Comparison of ENCODE assay signal across 8 cellular contexts in the genomic region with DNA sequence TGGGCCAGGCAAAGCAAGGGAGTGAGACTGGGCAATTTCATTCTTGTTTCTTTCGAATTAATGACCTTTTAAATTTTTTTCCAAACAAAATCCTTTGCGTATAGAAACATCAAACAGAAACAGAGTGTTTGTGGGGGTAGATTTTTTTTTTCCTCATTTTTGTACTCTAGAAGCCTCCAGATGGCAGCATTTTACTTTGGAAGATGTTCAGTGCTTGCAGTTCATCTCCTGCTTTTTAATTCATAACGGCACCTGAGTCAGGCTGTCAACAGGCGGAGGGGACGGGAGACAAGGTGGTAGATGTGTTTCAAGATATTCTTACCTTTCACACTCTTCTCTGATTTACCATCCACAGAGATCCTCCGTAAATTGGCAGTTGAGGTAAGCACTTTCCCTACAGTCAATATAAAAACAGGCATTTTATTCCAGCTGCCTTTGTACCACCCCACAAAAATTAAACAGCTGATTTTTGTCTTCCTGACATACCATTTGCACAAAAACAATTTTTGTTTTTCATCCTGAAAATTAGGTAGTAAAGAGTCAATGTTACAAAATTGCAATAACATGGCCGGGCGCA.
DNase-seq lines count a peak whose midpoint lies in the region; ATAC-seq and TF ChIP-seq lines count a peak whose summit lies in the region.

No MANE protein-coding gene starts in this region.

- no peaks in the 10 kb centered on the region for H3K27me3 ChIP-seq in KMS-11 (ENCODE audit: insufficient read depth, low read depth)
- H3K27me3 ChIP-seq in CD4-positive, alpha-beta T cell (ENCODE audit: control insufficient read depth, insufficient read depth, low read length), result no peaks in the 10 kb centered on the region

- TF ChIP-seq CTCF in 22Rv1 (IDR thresholded peaks at IDR 0.05) (peak; percentile 68), GM12865 (IDR thresholded peaks at IDR 0.05; ENCODE audit: insufficient read depth, low read depth, low read length, missing control alignments) (peak; percentile 37), KMS-11 (conservative IDR thresholded peaks at IDR 0.05; ENCODE audit: low read depth, low read length) (peak; percentile 43; the same call in 1 of the 2 replicates), VCaP (conservative IDR thresholded peaks at IDR 0.05) (peak; percentile 65)
- TF ChIP-seq CTCF in CD4-positive, alpha-beta T cell (IDR thresholded peaks at IDR 0.05), result no peak

- no peak overlapping the region for H3K27ac Mint-ChIP-seq in CD4-positive, alpha-beta T cell

- no peaks in the 10 kb centered on the region for H3K79me2 ChIP-seq in KMS-11 (ENCODE audit: insufficient read depth, low read depth)

- DNase-seq in GM12865 (ENCODE audit: low read depth) (peak; percentile 77), left kidney (ENCODE audit: low read depth, low spot score) (peak; percentile 62)
- DNase-seq in stimulated activated CD4-positive, alpha-beta T cell treated with anti-CD3 and anti-CD28 coated beads, Interleukin-4, amount 100 ng/mL, for 24 hours, result no peak
- no peak for DNase-seq in CD4-positive, alpha-beta T cell

- H3K36me3 ChIP-seq in KMS-11 (ENCODE audit: insufficient read depth), result no peaks in the 10 kb centered on the region

- H3K27ac ChIP-seq in 22Rv1 (no peak overlapping the region), KMS-11 (no peak overlapping the region), VCaP (no peak overlapping the region)
- no peak overlapping the region for H3K27ac ChIP-seq in CD4-positive, alpha-beta T cell (ENCODE audit: low read depth, low read length)

- CTCF ChIA-PET in CD4-positive, alpha-beta T cell (lab: Charles Lee), result no interaction called here

- no peaks in the 10 kb centered on the region for H4K20me1 ChIP-seq in KMS-11 (ENCODE audit: insufficient read depth)

- no peak overlapping the region for H3K4me3 ChIP-seq in GM12865 (ENCODE audit: low read depth, low read length)
- H3K4me3 ChIP-seq in KMS-11 (IDR thresholded peaks at IDR 0.05; ENCODE audit: insufficient read depth, low read depth, low read length), result no peak overlapping the region

- H2AFZ ChIP-seq in KMS-11 (ENCODE audit: low read depth), result no peak overlapping the region

- H3K36me3 Mint-ChIP-seq in CD4-positive, alpha-beta T cell (ENCODE audit: low read depth), result no peaks in the 10 kb centered on the region

- intact Hi-C loops in CD4-positive, alpha-beta T cell (cut with DNase I, micrococcal nuclease), result no loop called here

- no peak overlapping the region for H3K4me3 Mint-ChIP-seq in CD4-positive, alpha-beta T cell

- H3K4me1 ChIP-seq in KMS-11 (ENCODE audit: low read depth, poor library complexity, severe bottlenecking), result no peaks in the 10 kb centered on the region

- no peaks in the 10 kb centered on the region for H3K9me3 ChIP-seq in CD4-positive, alpha-beta T cell (ENCODE audit: control insufficient read depth, low read length)

- ATAC-seq in CD4-positive, alpha-beta T cell (ENCODE audit: poor library complexity), result no peak
- ATAC-seq in HG03378 (IDR thresholded peaks at IDR 0.05; ENCODE audit: unreplicated experiment), result no peak

- no peaks in the 10 kb centered on the region for H3K9me3 Mint-ChIP-seq in CD4-positive, alpha-beta T cell

- H3K27me3 Mint-ChIP-seq in CD4-positive, alpha-beta T cell, result peaks cover 14% of the 10 kb centered on the region

- no peak overlapping the region for H3K4me2 ChIP-seq in KMS-11

- no peaks in the 10 kb centered on the region for H3K4me1 Mint-ChIP-seq in CD4-positive, alpha-beta T cell (ENCODE audit: low read depth)

- H3K9ac ChIP-seq in KMS-11, result no peak overlapping the region

- POLR2A ChIA-PET in CD4-positive, alpha-beta T cell (lab: Charles Lee), result no interaction called here

Comparison
In these comparisons a context has a peak if more than half of its experiments do, and no peak if none do; other contexts are left out.
1. DNase-seq: peak in GM12865 (single experiment) and left kidney (single experiment); none in stimulated activated CD4-positive, alpha-beta T cell treated with anti-CD3 and anti-CD28 coated beads, Interleukin-4, amount 100 ng/mL, for 24 hours (single experiment) and CD4-positive, alpha-beta T cell (0 of 10).